Comparison of ENCODE assay signal across 1 cellular context in the genomic region with DNA sequence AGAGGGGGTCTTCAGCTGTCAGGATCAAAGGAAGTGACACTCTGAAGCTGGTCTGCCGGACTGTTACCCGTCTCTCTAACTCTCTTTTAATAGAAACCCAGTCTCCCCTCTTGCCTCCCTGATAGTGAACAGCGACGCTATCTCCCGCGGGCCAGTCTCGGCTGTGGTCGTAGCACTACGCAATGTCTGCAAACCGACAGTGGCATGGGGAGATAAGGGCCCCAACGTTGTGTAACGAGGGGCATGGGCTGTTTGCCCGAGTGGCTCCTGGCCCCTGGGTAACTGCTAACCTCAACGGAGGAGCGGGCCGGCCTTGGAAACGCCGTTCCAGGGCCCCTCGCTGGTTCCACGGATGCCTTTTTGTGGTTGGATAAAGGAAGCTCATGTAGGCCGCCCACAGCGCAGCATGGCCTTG.
A peak's percentile ranks its signal among the peaks of the same experiment; 100 is the strongest.
TF ChIP-seq lines count a peak whose summit lies in the region.

No MANE protein-coding gene starts in this region.

TF ChIP-seq in K562, 482 proteins besides CTCF, POLR2A, EP300 and RAD21 (continued from another document):
- peak; percentile 82; the same call in 1 of the 2 replicates for TF ChIP-seq STAT5A (IDR thresholded peaks at IDR 0.05; ENCODE audit: borderline replicate concordance, low read length)
- TF ChIP-seq TEAD1 (CRISPR knock-in tag; IDR thresholded peaks at IDR 0.05), result peak in 1 of 2 experiments; percentile 53; a peak in 1 of 4 replicates
- TF ChIP-seq KLF16 (IDR thresholded peaks at IDR 0.05), result peak; percentile 89
- TF ChIP-seq GATA2 (CRISPR knock-in tag; IDR thresholded peaks at IDR 0.05), result peak; percentile 91
- 0 out of 2 replicates have a peak, but pooled peaks have one; percentile 44 for TF ChIP-seq ZNF695 (CRISPR knock-in tag; IDR thresholded peaks at IDR 0.05)
- no peak for TF ChIP-seq PHF20 (IDR thresholded peaks at IDR 0.05; ENCODE audit: partially characterized antibody)
- TF ChIP-seq, protein P1, sequence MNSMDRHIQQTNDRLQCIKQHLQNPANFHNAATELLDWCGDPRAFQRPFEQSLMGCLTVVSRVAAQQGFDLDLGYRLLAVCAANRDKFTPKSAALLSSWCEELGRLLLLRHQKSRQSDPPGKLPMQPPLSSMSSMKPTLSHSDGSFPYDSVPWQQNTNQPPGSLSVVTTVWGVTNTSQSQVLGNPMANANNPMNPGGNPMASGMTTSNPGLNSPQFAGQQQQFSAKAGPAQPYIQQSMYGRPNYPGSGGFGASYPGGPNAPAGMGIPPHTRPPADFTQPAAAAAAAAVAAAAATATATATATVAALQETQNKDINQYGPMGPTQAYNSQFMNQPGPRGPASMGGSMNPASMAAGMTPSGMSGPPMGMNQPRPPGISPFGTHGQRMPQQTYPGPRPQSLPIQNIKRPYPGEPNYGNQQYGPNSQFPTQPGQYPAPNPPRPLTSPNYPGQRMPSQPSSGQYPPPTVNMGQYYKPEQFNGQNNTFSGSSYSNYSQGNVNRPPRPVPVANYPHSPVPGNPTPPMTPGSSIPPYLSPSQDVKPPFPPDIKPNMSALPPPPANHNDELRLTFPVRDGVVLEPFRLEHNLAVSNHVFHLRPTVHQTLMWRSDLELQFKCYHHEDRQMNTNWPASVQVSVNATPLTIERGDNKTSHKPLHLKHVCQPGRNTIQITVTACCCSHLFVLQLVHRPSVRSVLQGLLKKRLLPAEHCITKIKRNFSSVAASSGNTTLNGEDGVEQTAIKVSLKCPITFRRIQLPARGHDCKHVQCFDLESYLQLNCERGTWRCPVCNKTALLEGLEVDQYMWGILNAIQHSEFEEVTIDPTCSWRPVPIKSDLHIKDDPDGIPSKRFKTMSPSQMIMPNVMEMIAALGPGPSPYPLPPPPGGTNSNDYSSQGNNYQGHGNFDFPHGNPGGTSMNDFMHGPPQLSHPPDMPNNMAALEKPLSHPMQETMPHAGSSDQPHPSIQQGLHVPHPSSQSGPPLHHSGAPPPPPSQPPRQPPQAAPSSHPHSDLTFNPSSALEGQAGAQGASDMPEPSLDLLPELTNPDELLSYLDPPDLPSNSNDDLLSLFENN (IDR thresholded peaks at IDR 0.05; ENCODE audit: low read depth in 2 of 2, low read length in 2 of 2), result peak in 1 of 2 experiments; percentile 66; a peak in 2 of 4 replicates
- peak; percentile 77 for TF ChIP-seq NFIC (IDR thresholded peaks at IDR 0.05)
- TF ChIP-seq PCBP2 (IDR thresholded peaks at IDR 0.05; ENCODE audit: low read depth, low read length, poor library complexity, severe bottlenecking), result no peak
- peak; percentile 87 for TF ChIP-seq CBFA2T2 (conservative IDR thresholded peaks at IDR 0.05)
- no peak for TF ChIP-seq ZNF175 (CRISPR knock-in tag; IDR thresholded peaks at IDR 0.05; ENCODE audit: low read depth)
- no peak for TF ChIP-seq ZKSCAN1 (IDR thresholded peaks at IDR 0.05; ENCODE audit: low read depth, low read length)
- TF ChIP-seq, protein P2, sequence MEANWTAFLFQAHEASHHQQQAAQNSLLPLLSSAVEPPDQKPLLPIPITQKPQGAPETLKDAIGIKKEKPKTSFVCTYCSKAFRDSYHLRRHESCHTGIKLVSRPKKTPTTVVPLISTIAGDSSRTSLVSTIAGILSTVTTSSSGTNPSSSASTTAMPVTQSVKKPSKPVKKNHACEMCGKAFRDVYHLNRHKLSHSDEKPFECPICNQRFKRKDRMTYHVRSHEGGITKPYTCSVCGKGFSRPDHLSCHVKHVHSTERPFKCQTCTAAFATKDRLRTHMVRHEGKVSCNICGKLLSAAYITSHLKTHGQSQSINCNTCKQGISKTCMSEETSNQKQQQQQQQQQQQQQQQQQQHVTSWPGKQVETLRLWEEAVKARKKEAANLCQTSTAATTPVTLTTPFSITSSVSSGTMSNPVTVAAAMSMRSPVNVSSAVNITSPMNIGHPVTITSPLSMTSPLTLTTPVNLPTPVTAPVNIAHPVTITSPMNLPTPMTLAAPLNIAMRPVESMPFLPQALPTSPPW (CRISPR knock-in tag; IDR thresholded peaks at IDR 0.05), result peak; percentile 67
- TF ChIP-seq, protein P3, sequence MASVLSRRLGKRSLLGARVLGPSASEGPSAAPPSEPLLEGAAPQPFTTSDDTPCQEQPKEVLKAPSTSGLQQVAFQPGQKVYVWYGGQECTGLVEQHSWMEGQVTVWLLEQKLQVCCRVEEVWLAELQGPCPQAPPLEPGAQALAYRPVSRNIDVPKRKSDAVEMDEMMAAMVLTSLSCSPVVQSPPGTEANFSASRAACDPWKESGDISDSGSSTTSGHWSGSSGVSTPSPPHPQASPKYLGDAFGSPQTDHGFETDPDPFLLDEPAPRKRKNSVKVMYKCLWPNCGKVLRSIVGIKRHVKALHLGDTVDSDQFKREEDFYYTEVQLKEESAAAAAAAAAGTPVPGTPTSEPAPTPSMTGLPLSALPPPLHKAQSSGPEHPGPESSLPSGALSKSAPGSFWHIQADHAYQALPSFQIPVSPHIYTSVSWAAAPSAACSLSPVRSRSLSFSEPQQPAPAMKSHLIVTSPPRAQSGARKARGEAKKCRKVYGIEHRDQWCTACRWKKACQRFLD (CRISPR knock-in tag; IDR thresholded peaks at IDR 0.05), result peak; percentile 68; the same call in 1 of the 2 replicates
- TF ChIP-seq, protein P4, sequence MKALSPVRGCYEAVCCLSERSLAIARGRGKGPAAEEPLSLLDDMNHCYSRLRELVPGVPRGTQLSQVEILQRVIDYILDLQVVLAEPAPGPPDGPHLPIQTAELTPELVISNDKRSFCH (CRISPR knock-in tag; IDR thresholded peaks at IDR 0.05), result no peak
- TF ChIP-seq, protein P4 (tag; IDR thresholded peaks at IDR 0.05), result peak; percentile 43; the same call in 1 of the 2 replicates
- 0 out of 2 replicates have a peak, but pooled peaks have one; percentile 38 for TF ChIP-seq BCL6 (CRISPR knock-in tag; IDR thresholded peaks at IDR 0.05)
- no peak for TF ChIP-seq ATF1 (CRISPR knock-in tag; IDR thresholded peaks at IDR 0.05)
- TF ChIP-seq ATF1 (tag; IDR thresholded peaks at IDR 0.05), result peak; percentile 40; the same call in 1 of the 2 replicates
- peak in 1 of 2 experiments; percentile 70; a peak in 2 of 4 replicates for TF ChIP-seq TBL1XR1 (IDR thresholded peaks at IDR 0.05; ENCODE audit: low read length in 2 of 2)
- TF ChIP-seq BDP1 (IDR thresholded peaks at IDR 0.05; ENCODE audit: insufficient read depth, insufficient read length), result no peak
- TF ChIP-seq, protein P5, sequence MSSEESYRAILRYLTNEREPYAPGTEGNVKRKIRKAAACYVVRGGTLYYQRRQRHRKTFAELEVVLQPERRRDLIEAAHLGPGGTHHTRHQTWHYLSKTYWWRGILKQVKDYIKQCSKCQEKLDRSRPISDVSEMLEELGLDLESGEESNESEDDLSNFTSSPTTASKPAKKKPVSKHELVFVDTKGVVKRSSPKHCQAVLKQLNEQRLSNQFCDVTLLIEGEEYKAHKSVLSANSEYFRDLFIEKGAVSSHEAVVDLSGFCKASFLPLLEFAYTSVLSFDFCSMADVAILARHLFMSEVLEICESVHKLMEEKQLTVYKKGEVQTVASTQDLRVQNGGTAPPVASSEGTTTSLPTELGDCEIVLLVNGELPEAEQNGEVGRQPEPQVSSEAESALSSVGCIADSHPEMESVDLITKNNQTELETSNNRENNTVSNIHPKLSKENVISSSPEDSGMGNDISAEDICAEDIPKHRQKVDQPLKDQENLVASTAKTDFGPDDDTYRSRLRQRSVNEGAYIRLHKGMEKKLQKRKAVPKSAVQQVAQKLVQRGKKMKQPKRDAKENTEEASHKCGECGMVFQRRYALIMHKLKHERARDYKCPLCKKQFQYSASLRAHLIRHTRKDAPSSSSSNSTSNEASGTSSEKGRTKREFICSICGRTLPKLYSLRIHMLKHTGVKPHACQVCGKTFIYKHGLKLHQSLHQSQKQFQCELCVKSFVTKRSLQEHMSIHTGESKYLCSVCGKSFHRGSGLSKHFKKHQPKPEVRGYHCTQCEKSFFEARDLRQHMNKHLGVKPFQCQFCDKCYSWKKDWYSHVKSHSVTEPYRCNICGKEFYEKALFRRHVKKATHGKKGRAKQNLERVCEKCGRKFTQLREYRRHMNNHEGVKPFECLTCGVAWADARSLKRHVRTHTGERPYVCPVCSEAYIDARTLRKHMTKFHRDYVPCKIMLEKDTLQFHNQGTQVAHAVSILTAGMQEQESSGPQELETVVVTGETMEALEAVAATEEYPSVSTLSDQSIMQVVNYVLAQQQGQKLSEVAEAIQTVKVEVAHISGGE (CRISPR knock-in tag; IDR thresholded peaks at IDR 0.05), result no peak
- peak; percentile 66; the same call in 1 of the 2 replicates for TF ChIP-seq MBD2 (IDR thresholded peaks at IDR 0.05; ENCODE audit: borderline replicate concordance, low read depth)
- no peak for TF ChIP-seq NRF1 (conservative IDR thresholded peaks at IDR 0.05 in 1 of 2, IDR thresholded peaks at IDR 0.05 in 1 of 2)
- no peak for TF ChIP-seq TOE1 (IDR thresholded peaks at IDR 0.05; ENCODE audit: borderline replicate concordance)
- TF ChIP-seq TOE1 (CRISPR knock-in tag; IDR thresholded peaks at IDR 0.05; ENCODE audit: borderline replicate concordance, low read depth), result no peak
- TF ChIP-seq, protein P6, sequence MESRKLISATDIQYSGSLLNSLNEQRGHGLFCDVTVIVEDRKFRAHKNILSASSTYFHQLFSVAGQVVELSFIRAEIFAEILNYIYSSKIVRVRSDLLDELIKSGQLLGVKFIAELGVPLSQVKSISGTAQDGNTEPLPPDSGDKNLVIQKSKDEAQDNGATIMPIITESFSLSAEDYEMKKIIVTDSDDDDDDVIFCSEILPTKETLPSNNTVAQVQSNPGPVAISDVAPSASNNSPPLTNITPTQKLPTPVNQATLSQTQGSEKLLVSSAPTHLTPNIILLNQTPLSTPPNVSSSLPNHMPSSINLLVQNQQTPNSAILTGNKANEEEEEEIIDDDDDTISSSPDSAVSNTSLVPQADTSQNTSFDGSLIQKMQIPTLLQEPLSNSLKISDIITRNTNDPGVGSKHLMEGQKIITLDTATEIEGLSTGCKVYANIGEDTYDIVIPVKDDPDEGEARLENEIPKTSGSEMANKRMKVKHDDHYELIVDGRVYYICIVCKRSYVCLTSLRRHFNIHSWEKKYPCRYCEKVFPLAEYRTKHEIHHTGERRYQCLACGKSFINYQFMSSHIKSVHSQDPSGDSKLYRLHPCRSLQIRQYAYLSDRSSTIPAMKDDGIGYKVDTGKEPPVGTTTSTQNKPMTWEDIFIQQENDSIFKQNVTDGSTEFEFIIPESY (CRISPR knock-in tag; IDR thresholded peaks at IDR 0.05), result no peak
- TF ChIP-seq, protein P7, sequence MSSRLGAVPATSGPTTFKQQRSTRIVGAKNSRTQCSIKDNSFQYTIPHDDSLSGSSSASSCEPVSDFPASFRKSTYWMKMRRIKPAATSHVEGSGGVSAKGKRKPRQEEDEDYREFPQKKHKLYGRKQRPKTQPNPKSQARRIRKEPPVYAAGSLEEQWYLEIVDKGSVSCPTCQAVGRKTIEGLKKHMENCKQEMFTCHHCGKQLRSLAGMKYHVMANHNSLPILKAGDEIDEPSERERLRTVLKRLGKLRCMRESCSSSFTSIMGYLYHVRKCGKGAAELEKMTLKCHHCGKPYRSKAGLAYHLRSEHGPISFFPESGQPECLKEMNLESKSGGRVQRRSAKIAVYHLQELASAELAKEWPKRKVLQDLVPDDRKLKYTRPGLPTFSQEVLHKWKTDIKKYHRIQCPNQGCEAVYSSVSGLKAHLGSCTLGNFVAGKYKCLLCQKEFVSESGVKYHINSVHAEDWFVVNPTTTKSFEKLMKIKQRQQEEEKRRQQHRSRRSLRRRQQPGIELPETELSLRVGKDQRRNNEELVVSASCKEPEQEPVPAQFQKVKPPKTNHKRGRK (tag; IDR thresholded peaks at IDR 0.05), result no peak
- peak; percentile 11; the same call in 1 of the 2 replicates for TF ChIP-seq GATAD2B (IDR thresholded peaks at IDR 0.05; ENCODE audit: borderline replicate concordance)
- TF ChIP-seq HDGF (IDR thresholded peaks at IDR 0.05), result no peak
- TF ChIP-seq TAF1 (IDR thresholded peaks at IDR 0.05; ENCODE audit: control insufficient read depth, extremely low read depth, insufficient read depth, low read length, severe bottlenecking), result peak; percentile 28
- peak; percentile 88 for TF ChIP-seq NCOR1 (IDR thresholded peaks at IDR 0.05)
- TF ChIP-seq FOS (IDR thresholded peaks at IDR 0.05; ENCODE audit: extremely low read depth, insufficient read length), result no peak
- TF ChIP-seq CREM (IDR thresholded peaks at IDR 0.05; ENCODE audit: low read depth), result peak; percentile 90
TF ChIP-seq in K562: peak in this region for 87.
